In genomic region chr11:61966673-61967176, GRCh38 we compare ENCODE assay signal across 8 cellular contexts. TPM values are rescaled to one million over a fixed set of nuclear protein-coding genes. Genes with fewer than 3 reads are reported as not detected.
A peak's percentile ranks its signal among the peaks of the same experiment; 100 is the strongest.
DNase-seq lines count a peak whose midpoint lies in the region; ATAC-seq and TF ChIP-seq lines count a peak whose summit lies in the region.

No MANE protein-coding gene starts in this region.

- WGBS in upper lobe of left lung, 2 donors, result 0% methylated on average over 15 to 18 of the region's 20 CpGs

- peak overlapping the region; percentile 71 for H3K9ac ChIP-seq in SU-DHL-6 (ENCODE audit: low read length)
- peak overlapping the region; percentile 99 for H3K9ac ChIP-seq in mucosa of stomach (ENCODE audit: low read length)

- H3K36me3 ChIP-seq in SU-DHL-6 (ENCODE audit: low read length) (peaks cover 5% of the 10 kb centered on the region; the same call in 1 of the 2 replicates), mucosa of stomach (ENCODE audit: control insufficient read depth, insufficient read depth, low read length) (no peaks in the 10 kb centered on the region), upper lobe of left lung (peaks cover 6 to 44% (median 25%) of the 10 kb centered on the region in 4 donors)

- H3K27me3 ChIP-seq in SU-DHL-6 (ENCODE audit: low read length), result no peaks in the 10 kb centered on the region
- no peaks in the 10 kb centered on the region for H3K27me3 ChIP-seq in mucosa of stomach (ENCODE audit: control insufficient read depth, insufficient read depth, low read length)
- no peaks in the 10 kb centered on the region for H3K27me3 ChIP-seq in upper lobe of left lung

- peak overlapping the region; percentile 81 for H3K4me3 ChIP-seq in SU-DHL-6 (ENCODE audit: insufficient read depth, low read length, poor library complexity, severe bottlenecking)
- peak overlapping the region; percentile 96 for H3K4me3 ChIP-seq in mucosa of stomach (ENCODE audit: low read length)
- H3K4me3 ChIP-seq in upper lobe of left lung, result peak overlapping the region; percentile 79 to 89 (median 84)

- TF ChIP-seq EP300 in upper lobe of left lung (IDR thresholded peaks at IDR 0.05), result no peak

- H3K27ac ChIP-seq in SU-DHL-6 (ENCODE audit: low read depth, low read length), result no peak overlapping the region
- H3K27ac ChIP-seq in cingulate gyrus (ENCODE audit: low read depth, low read length), result peak overlapping the region; percentile 98
- peak overlapping the region; percentile 98 to 99 (median 99) for H3K27ac ChIP-seq in upper lobe of left lung

- peak; percentile 69 for DNase-seq in activated CD8-positive, alpha-beta memory T cell treated with anti-CD3 and anti-CD28 coated beads for 24 hours
- no peak for DNase-seq in activated CD8-positive, alpha-beta memory T cell treated with anti-CD3 and anti-CD28 coated beads, Interleukin-2, amount 50 U/mL, for 4 hours
- DNase-seq in upper lobe of left lung (no peak), kidney glomerular epithelial cell (lab: John Stamatoyannopoulos, UW) (no peak)

- H3K9me3 ChIP-seq in SU-DHL-6 (ENCODE audit: insufficient read depth, low read length) (no peaks in the 10 kb centered on the region), mucosa of stomach (ENCODE audit: control insufficient read depth, low read length) (no peaks in the 10 kb centered on the region), upper lobe of left lung (no peaks in the 10 kb centered on the region)

- no peaks in the 10 kb centered on the region for H3K9me2 ChIP-seq in SU-DHL-6 (replicated peaks; ENCODE audit: insufficient read depth, low read length)

- peaks cover 15% of the 10 kb centered on the region for H3F3A ChIP-seq in SU-DHL-6 (ENCODE audit: insufficient read depth)

- ATAC-seq in upper lobe of left lung (ENCODE audit: low FRiP score in 2 of 2), result no peak
- no peak for ATAC-seq in HG03521 (IDR thresholded peaks at IDR 0.05; ENCODE audit: unreplicated experiment)

- H4K20me1 ChIP-seq in SU-DHL-6 (ENCODE audit: low read depth, low read length), result peaks cover 6% of the 10 kb centered on the region

- TF ChIP-seq POLR2A in upper lobe of left lung (IDR thresholded peaks at IDR 0.05), result no peak

- peaks cover 46% of the 10 kb centered on the region for H3K4me1 ChIP-seq in mucosa of stomach (ENCODE audit: control insufficient read depth, insufficient read depth, low read length)
- H3K4me1 ChIP-seq in upper lobe of left lung, result peaks cover 61 to 67% (median 64%) of the 10 kb centered on the region in 4 donors

- TF ChIP-seq CTCF in SU-DHL-6 (IDR thresholded peaks at IDR 0.05; ENCODE audit: insufficient read depth, low read length, poor library complexity, severe bottlenecking), result no peak
- no peak for TF ChIP-seq CTCF in upper lobe of left lung (IDR thresholded peaks at IDR 0.05)

- peaks cover 10% of the 10 kb centered on the region for H3K79me2 ChIP-seq in SU-DHL-6 (ENCODE audit: insufficient read depth, low read length)

- H3K4me2 ChIP-seq in SU-DHL-6 (ENCODE audit: low read depth, low read length, poor library complexity, severe bottlenecking), result peak overlapping the region; percentile 85

- H2AFZ ChIP-seq in SU-DHL-6 (ENCODE audit: low read depth, low read length, severe bottlenecking), result peak overlapping the region; percentile 4

RNA-seq across cellular contexts. Expression of gene FTH1, which starts 0.7 kb away (rescaled TPM):
- 1,000 to 10,000 TPM; 2,996 to 4,693 (median 4,496) TPM for total RNA-seq in upper lobe of left lung

RNA-seq across cellular contexts. Expression of gene BEST1, which starts 16.6 kb away (rescaled TPM):
- total RNA-seq in upper lobe of left lung, result 10 to 100 TPM in 3 of 6 donors, 1 to 10 TPM in 3; 6.5 to 18.9 (median 10.4) TPM

RNA-seq across cellular contexts. Expression of gene RAB3IL1, which starts 49.4 kb away (rescaled TPM):
- 10 to 100 TPM in 3 of 6 donors, 1 to 10 TPM in 3; 4.4 to 20.7 (median 10.0) TPM for total RNA-seq in upper lobe of left lung
